11 cellular contexts compared by ENCODE assay signal in the genomic region with DNA sequence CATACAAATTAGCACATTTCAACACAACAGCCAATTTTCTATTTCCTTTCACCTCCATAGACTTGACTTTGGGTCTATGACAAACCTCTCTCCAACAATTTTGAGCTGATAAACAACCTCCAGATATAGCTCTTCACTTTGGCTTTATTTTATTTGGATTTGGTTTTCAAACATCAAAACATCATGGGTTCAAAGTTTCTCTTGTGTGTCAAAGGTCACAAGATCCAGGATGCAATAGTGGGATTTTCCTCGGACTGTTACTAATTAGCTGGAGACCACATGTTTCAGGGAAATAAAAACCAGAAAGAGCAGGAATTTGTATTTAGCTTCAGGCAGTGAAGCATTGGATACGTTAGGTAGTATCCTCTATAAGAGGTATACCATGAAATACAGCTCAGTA.
"Had no signal": no experiment of that assay in that cellular context is flagged by ENCODE, and none has a peak within 500 bp of the region (broad histone marks: within the 10 kb centered on the region; RNA-seq: fewer than 3 reads in every experiment).

No MANE protein-coding gene starts in this region.

- H2AFZ ChIP-seq: GM23248, GM23338 had no signal

- FAIRE-seq: H1, H54 had no signal

- H3K9me3 ChIP-seq: HAP-1 had no signal

- H3K9me3 Mint-ChIP-seq: GM23338, HFFc6 had no signal

- H3K27ac Mint-ChIP-seq: GM23338, H9, HFFc6 had no signal

- H3K4me3 ChIP-seq: GM23248, GM23338, HAP-1 had no signal

- H3K27ac ChIP-seq: GM23248 had no signal

- H3K36me3 ChIP-seq: HAP-1 had no signal

- DNase-seq: GM23248, GOT3, H7, H9, HCEC 1CT, HFFc6 had no signal

- H3K9ac ChIP-seq: GM23248 had no signal

- ATAC-seq: GM23338, HCT116 had no signal

- H3K4me2 ChIP-seq: GM23338 had no signal

- H3K4me1 ChIP-seq: HAP-1 had no signal
